23 cellular contexts compared by ENCODE assay signal in genomic region chr15:57821826-57822225, GRCh38.
"Had no signal": no experiment of that assay in that cellular context is flagged by ENCODE, and none has a peak within 500 bp of the region (broad histone marks: within the 10 kb centered on the region; RNA-seq: fewer than 3 reads in every experiment).

No MANE protein-coding gene starts in this region.

- ATAC-seq: effector memory CD8-positive, alpha-beta T cell; left cardiac atrium; mucosa of descending colon; pancreas; stimulated activated naive B cell treated with anti-CD40 and anti-IgM and Interleukin-4, amounts not matched to agents 10 μg/mL and 1 μg/mL and 100 μg/mL, for 72 hours; upper lobe of right lung had no signal

- DNase-seq: activated CD4-positive, alpha-beta memory T cell treated with anti-CD3 and anti-CD28 coated beads for 36 hours; activated CD4-positive, alpha-beta T cell treated with anti-CD3 and anti-CD28 coated beads for 48 hours; activated naive CD4-positive, alpha-beta T cell treated with Interleukin-2 at 50 U/mL for 16 hours; activated naive CD8-positive, alpha-beta T cell treated with anti-CD3 and anti-CD28 coated beads, Interleukin-2, amount 10 ng/mL, durations not matched to agents 7 days and 5 days; activated T-cell treated with anti-CD3 and anti-CD28 coated beads, Interleukin-2, amount 50 U/mL, for 48 hours; amniotic stem cell; effector memory CD8-positive, alpha-beta T cell; left cardiac atrium; mucosa of descending colon; nephron progenitor cell; pancreas; sigmoid colon; SK-N-SH; stimulated activated CD4-positive, alpha-beta T cell treated with anti-CD3 and anti-CD28 coated beads, Interleukin-2, amount 100 ng/mL, for 48 hours; stimulated activated CD8-positive, alpha-beta memory T cell treated with anti-CD3 and anti-CD28 coated beads, Interleukin-4, amount 100 ng/mL, for 48 hours; stimulated activated naive B cell treated with anti-CD40 and anti-IgM and Interleukin-4, amounts not matched to agents 10 μg/mL and 1 μg/mL and 100 μg/mL, for 72 hours; T-helper 2 cell; thyroid gland; upper lobe of right lung had no signal

- H3K27ac ChIP-seq: cardiac muscle cell, hepatocyte, pancreas, sigmoid colon, thyroid gland, upper lobe of right lung had no signal

- H3K9me3 Mint-ChIP-seq: activated CD4-positive, alpha-beta memory T cell treated with anti-CD3 and anti-CD28 coated beads for 36 hours; activated naive CD8-positive, alpha-beta T cell treated with anti-CD3 and anti-CD28 coated beads, Interleukin-2, amount 10 ng/mL, durations not matched to agents 7 days and 5 days; effector memory CD8-positive, alpha-beta T cell; nephron progenitor cell had no signal

- H3K79me2 ChIP-seq: hepatocyte had no signal

- H3K27me3 ChIP-seq: cardiac muscle cell, hepatocyte, pancreas, sigmoid colon, thyroid gland, upper lobe of right lung had no signal

- H3K4me1 ChIP-seq: pancreas, sigmoid colon, thyroid gland, upper lobe of right lung had no signal

- H2AFZ ChIP-seq: hepatocyte had no signal

- FAIRE-seq: islet of Langerhans, pancreas had no signal

- H3K36me3 Mint-ChIP-seq: activated CD4-positive, alpha-beta memory T cell treated with anti-CD3 and anti-CD28 coated beads for 36 hours; activated naive CD8-positive, alpha-beta T cell treated with anti-CD3 and anti-CD28 coated beads, Interleukin-2, amount 10 ng/mL, durations not matched to agents 7 days and 5 days; memory B cell; stimulated activated naive B cell treated with anti-CD40 and anti-IgM and Interleukin-4, amounts not matched to agents 10 μg/mL and 1 μg/mL and 100 μg/mL, for 72 hours had no signal

- H3K4me3 ChIP-seq: cardiac muscle cell, hepatocyte, mucosa of descending colon, pancreas, sigmoid colon, thyroid gland, upper lobe of right lung had no signal

- H3K36me3 ChIP-seq: cardiac muscle cell, pancreas, sigmoid colon, thyroid gland, upper lobe of right lung had no signal

- H3K27ac Mint-ChIP-seq: activated CD4-positive, alpha-beta memory T cell treated with anti-CD3 and anti-CD28 coated beads for 36 hours; activated naive CD8-positive, alpha-beta T cell treated with anti-CD3 and anti-CD28 coated beads, Interleukin-2, amount 10 ng/mL, durations not matched to agents 7 days and 5 days; effector memory CD8-positive, alpha-beta T cell; memory B cell; nephron progenitor cell; stimulated activated naive B cell treated with anti-CD40 and anti-IgM and Interleukin-4, amounts not matched to agents 10 μg/mL and 1 μg/mL and 100 μg/mL, for 72 hours had no signal

- H3K9me3 ChIP-seq: mucosa of descending colon, pancreas, sigmoid colon, SK-N-SH, thyroid gland, upper lobe of right lung had no signal

- H3K9me2 ChIP-seq: SK-N-SH had no signal

- H3K4me2 ChIP-seq: hepatocyte, SK-N-SH had no signal

- H3K4me3 Mint-ChIP-seq: activated CD4-positive, alpha-beta memory T cell treated with anti-CD3 and anti-CD28 coated beads for 36 hours; activated naive CD8-positive, alpha-beta T cell treated with anti-CD3 and anti-CD28 coated beads, Interleukin-2, amount 10 ng/mL, durations not matched to agents 7 days and 5 days; effector memory CD8-positive, alpha-beta T cell; memory B cell; nephron progenitor cell; stimulated activated naive B cell treated with anti-CD40 and anti-IgM and Interleukin-4, amounts not matched to agents 10 μg/mL and 1 μg/mL and 100 μg/mL, for 72 hours had no signal
